In the genomic region with DNA sequence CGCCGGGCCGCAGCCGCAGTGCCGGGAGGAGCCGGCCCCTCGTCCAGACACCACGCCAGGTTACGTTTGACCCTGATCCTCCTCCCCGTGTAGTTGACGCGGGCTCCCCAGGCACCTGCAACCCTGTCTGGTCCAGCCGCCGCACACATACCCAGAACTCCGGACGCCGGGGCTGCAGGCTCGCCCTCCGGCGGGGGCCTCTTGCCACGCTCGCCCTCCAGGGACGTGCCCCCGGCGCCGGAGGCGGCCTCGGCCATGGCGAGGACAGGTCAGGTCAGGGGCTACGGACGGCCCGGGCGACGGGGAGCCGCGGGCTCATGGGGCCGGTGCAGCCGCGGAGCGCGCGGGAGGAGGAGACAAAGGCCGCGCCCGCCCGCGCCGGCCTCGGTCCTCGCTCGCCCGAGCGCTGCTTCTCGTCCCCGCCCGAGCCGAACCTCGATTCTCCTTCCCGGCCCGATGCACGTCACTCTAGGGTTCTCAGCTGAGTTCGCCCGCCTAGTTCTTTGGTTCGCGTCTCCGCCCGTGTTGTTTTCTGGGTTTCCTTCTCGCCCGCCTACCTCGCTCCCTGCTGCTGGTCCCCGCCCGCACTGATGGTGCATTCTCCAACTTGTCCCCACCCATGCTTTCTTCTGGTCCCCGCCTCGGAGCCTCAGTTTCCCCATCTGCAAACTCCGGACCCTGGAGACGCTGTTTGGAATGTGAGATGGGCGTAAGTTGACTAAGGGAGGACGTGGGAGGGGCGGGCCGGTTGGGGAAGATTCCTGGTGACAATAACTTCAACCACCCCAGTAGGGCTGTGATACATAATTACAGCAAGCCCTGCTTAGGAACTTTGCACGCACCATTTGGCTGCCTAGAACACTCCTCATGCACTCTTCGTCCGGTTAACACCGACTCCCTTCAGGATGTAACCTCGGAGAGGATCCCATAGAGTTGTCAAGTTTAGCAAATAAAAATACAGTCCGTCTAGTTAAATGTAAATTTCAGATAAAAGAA, we compare ENCODE assay signal across 1 cellular context.
TF ChIP-seq lines count a peak whose summit lies in the region.

A gene with protein sequence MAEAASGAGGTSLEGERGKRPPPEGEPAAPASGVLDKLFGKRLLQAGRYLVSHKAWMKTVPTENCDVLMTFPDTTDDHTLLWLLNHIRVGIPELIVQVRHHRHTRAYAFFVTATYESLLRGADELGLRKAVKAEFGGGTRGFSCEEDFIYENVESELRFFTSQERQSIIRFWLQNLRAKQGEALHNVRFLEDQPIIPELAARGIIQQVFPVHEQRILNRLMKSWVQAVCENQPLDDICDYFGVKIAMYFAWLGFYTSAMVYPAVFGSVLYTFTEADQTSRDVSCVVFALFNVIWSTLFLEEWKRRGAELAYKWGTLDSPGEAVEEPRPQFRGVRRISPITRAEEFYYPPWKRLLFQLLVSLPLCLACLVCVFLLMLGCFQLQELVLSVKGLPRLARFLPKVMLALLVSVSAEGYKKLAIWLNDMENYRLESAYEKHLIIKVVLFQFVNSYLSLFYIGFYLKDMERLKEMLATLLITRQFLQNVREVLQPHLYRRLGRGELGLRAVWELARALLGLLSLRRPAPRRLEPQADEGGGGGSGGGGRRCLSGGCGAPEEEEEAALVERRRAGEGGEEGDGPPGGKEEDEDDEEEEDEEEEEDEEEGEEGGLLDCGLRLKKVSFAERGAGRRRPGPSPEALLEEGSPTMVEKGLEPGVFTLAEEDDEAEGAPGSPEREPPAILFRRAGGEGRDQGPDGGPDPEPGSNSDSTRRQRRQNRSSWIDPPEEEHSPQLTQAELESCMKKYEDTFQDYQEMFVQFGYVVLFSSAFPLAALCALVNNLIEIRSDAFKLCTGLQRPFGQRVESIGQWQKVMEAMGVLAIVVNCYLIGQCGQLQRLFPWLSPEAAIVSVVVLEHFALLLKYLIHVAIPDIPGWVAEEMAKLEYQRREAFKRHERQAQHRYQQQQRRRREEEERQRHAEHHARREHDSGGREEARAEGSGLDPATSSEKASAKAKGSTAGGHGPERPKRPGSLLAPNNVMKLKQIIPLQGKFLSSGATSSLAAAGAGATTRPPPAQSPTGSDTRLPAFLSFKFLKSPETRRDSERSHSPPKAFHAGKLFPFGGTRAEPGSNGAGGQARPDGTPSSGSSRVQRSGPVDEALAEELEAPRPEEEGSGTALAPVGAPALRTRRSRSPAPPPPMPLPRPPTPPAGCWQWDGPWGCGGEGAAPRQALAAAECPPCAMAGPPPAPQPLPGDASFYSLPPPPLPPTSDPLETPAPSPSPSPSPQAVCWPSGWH (minus strand): TSS at position 442 of the 996 bp plus-strand sequence. CDS start 185 bp downstream, at position 257.

TF ChIP-seq in WTC11, 78 proteins besides CTCF, POLR2A, EP300 and RAD21 (continued from another document):
- TF ChIP-seq, protein P1, sequence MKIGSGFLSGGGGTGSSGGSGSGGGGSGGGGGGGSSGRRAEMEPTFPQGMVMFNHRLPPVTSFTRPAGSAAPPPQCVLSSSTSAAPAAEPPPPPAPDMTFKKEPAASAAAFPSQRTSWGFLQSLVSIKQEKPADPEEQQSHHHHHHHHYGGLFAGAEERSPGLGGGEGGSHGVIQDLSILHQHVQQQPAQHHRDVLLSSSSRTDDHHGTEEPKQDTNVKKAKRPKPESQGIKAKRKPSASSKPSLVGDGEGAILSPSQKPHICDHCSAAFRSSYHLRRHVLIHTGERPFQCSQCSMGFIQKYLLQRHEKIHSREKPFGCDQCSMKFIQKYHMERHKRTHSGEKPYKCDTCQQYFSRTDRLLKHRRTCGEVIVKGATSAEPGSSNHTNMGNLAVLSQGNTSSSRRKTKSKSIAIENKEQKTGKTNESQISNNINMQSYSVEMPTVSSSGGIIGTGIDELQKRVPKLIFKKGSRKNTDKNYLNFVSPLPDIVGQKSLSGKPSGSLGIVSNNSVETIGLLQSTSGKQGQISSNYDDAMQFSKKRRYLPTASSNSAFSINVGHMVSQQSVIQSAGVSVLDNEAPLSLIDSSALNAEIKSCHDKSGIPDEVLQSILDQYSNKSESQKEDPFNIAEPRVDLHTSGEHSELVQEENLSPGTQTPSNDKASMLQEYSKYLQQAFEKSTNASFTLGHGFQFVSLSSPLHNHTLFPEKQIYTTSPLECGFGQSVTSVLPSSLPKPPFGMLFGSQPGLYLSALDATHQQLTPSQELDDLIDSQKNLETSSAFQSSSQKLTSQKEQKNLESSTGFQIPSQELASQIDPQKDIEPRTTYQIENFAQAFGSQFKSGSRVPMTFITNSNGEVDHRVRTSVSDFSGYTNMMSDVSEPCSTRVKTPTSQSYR (CRISPR knock-in tag; IDR thresholded peaks at IDR 0.05) = 0 out of 2 replicates have a peak, but pooled peaks have one; percentile 22
- TF ChIP-seq GTF2I (CRISPR knock-in tag; conservative IDR thresholded peaks at IDR 0.05) (no peak), TEAD4 (CRISPR knock-in tag; IDR thresholded peaks at IDR 0.05) (no peak), NFE2L1 (CRISPR knock-in tag; IDR thresholded peaks at IDR 0.05) (peak; percentile 62; the same call in 1 of the 2 replicates), SP1 (CRISPR knock-in tag; conservative IDR thresholded peaks at IDR 0.05) (peak; percentile 93), FOXJ3 (CRISPR knock-in tag; IDR thresholded peaks at IDR 0.05; ENCODE audit: borderline replicate concordance) (no peak), ZNF232 (CRISPR knock-in tag; IDR thresholded peaks at IDR 0.05) (peak; percentile 57; the same call in 1 of the 2 replicates), GABPB1 (CRISPR knock-in tag; IDR thresholded peaks at IDR 0.05) (peak; percentile 17), TEAD1 (CRISPR knock-in tag; IDR thresholded peaks at IDR 0.05) (peak; percentile 66; the same call in 1 of the 2 replicates), HMGA2 (CRISPR knock-in tag; IDR thresholded peaks at IDR 0.05) (no peak), CREB1 (CRISPR knock-in tag; IDR thresholded peaks at IDR 0.05) (no peak), FOXP1 (CRISPR knock-in tag; IDR thresholded peaks at IDR 0.05; ENCODE audit: borderline replicate concordance) (peak; percentile 62; the same call in 1 of the 2 replicates), ZNF121 (CRISPR knock-in tag; IDR thresholded peaks at IDR 0.05) (peak; percentile 39; the same call in 1 of the 2 replicates), ESRRA (CRISPR knock-in tag; IDR thresholded peaks at IDR 0.05; ENCODE audit: borderline replicate concordance) (peak; percentile 13; the same call in 1 of the 2 replicates), FOXK1 (CRISPR knock-in tag; IDR thresholded peaks at IDR 0.05) (peak; percentile 65; the same call in 1 of the 2 replicates)
- TF ChIP-seq, protein P2, sequence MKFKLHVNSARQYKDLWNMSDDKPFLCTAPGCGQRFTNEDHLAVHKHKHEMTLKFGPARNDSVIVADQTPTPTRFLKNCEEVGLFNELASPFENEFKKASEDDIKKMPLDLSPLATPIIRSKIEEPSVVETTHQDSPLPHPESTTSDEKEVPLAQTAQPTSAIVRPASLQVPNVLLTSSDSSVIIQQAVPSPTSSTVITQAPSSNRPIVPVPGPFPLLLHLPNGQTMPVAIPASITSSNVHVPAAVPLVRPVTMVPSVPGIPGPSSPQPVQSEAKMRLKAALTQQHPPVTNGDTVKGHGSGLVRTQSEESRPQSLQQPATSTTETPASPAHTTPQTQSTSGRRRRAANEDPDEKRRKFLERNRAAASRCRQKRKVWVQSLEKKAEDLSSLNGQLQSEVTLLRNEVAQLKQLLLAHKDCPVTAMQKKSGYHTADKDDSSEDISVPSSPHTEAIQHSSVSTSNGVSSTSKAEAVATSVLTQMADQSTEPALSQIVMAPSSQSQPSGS (CRISPR knock-in tag; IDR thresholded peaks at IDR 0.05; ENCODE audit: borderline replicate concordance, low read depth) = no peak
- TF ChIP-seq, protein P3, sequence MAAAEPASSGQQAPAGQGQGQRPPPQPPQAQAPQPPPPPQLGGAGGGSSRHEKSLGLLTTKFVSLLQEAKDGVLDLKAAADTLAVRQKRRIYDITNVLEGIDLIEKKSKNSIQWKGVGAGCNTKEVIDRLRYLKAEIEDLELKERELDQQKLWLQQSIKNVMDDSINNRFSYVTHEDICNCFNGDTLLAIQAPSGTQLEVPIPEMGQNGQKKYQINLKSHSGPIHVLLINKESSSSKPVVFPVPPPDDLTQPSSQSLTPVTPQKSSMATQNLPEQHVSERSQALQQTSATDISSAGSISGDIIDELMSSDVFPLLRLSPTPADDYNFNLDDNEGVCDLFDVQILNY (CRISPR knock-in tag; IDR thresholded peaks at IDR 0.05) = peak; percentile 93
- TF ChIP-seq, protein P4, sequence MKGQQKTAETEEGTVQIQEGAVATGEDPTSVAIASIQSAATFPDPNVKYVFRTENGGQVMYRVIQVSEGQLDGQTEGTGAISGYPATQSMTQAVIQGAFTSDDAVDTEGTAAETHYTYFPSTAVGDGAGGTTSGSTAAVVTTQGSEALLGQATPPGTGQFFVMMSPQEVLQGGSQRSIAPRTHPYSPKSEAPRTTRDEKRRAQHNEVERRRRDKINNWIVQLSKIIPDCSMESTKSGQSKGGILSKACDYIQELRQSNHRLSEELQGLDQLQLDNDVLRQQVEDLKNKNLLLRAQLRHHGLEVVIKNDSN (CRISPR knock-in tag; IDR thresholded peaks at IDR 0.05) = no peak
- TF ChIP-seq, protein P5, sequence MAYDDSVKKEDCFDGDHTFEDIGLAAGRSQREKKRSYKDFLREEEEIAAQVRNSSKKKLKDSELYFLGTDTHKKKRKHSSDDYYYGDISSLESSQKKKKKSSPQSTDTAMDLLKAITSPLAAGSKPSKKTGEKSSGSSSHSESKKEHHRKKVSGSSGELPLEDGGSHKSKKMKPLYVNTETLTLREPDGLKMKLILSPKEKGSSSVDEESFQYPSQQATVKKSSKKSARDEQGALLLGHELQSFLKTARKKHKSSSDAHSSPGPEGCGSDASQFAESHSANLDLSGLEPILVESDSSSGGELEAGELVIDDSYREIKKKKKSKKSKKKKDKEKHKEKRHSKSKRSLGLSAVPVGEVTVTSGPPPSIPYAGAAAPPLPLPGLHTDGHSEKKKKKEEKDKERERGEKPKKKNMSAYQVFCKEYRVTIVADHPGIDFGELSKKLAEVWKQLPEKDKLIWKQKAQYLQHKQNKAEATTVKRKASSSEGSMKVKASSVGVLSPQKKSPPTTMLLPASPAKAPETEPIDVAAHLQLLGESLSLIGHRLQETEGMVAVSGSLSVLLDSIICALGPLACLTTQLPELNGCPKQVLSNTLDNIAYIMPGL (CRISPR knock-in tag; IDR thresholded peaks at IDR 0.05) = peak; percentile 95
- TF ChIP-seq, protein P6, sequence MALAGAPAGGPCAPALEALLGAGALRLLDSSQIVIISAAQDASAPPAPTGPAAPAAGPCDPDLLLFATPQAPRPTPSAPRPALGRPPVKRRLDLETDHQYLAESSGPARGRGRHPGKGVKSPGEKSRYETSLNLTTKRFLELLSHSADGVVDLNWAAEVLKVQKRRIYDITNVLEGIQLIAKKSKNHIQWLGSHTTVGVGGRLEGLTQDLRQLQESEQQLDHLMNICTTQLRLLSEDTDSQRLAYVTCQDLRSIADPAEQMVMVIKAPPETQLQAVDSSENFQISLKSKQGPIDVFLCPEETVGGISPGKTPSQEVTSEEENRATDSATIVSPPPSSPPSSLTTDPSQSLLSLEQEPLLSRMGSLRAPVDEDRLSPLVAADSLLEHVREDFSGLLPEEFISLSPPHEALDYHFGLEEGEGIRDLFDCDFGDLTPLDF (CRISPR knock-in tag; IDR thresholded peaks at IDR 0.05) = no peak
- TF ChIP-seq, protein P7, sequence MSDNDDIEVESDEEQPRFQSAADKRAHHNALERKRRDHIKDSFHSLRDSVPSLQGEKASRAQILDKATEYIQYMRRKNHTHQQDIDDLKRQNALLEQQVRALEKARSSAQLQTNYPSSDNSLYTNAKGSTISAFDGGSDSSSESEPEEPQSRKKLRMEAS (CRISPR knock-in tag; IDR thresholded peaks at IDR 0.05) = peak; percentile 50; the same call in 1 of the 2 replicates
